1 cellular context compared by ENCODE assay signal in the genomic region with DNA sequence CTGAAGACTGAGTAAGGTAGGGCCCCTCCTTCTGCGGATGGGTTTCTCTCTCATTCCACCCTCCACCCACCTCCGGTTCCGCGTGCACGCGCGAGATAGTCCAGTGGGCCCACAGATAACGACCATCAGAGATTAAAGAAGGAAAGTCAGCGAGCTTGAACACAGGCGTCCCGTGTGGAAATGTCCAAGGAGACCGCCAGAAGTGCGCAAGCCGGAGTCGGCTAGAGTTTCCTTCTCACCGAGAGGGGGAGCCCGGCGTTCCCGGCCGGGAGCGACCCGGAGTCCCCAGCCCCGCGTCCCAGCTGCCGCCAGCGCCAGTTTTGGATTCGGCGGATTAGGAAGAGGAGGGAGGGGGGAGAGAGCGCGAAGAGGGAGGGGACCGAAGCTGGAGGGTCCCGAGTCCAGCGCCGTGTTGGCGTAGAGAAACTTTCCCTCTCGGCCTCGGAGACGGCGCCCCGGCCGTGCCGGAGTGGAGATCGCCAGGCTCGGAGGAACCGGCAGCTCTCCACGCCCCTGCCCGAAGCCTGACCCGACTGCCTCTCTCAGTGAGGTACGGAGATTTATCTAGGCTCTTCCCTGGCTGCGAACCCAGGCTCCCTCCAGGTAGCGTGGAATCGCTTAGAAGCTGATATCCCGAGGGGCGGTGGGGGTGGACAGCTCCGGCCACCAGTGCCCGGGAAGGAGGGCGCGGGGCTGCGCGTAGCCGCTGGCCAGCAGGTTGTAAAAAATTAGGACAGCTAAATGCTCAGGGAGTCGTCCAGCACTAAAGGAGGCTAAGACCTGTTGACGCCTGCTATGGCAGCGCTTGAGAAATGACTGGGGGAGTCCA.
TF ChIP-seq lines count a peak whose summit lies in the region.

TSS of gene GULP1 (plus strand) at position 258 of the 829 bp plus-strand sequence. CDS start 185,829 bp downstream, outside the sequence.

TF ChIP-seq in HEK293, 187 proteins besides CTCF, POLR2A, EP300 and RAD21 (continued from another document and continues in another):
- TF ChIP-seq, protein P1, sequence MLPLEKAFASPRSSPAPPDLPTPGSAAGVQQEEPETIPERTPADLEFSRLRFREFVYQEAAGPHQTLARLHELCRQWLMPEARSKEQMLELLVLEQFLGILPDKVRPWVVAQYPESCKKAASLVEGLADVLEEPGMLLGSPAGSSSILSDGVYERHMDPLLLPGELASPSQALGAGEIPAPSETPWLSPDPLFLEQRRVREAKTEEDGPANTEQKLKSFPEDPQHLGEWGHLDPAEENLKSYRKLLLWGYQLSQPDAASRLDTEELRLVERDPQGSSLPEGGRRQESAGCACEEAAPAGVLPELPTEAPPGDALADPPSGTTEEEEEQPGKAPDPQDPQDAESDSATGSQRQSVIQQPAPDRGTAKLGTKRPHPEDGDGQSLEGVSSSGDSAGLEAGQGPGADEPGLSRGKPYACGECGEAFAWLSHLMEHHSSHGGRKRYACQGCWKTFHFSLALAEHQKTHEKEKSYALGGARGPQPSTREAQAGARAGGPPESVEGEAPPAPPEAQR (tag by site-specific recombination; IDR thresholded peaks at IDR 0.05), result no peak
- no peak for TF ChIP-seq ZSCAN4 (tag by site-specific recombination; IDR thresholded peaks at IDR 0.05)
- no peak for TF ChIP-seq SP2 (tag by site-specific recombination; IDR thresholded peaks at IDR 0.05)
- no peak for TF ChIP-seq SETDB1 (IDR thresholded peaks at IDR 0.05; ENCODE audit: insufficient read length, low read length)
- no peak for TF ChIP-seq TCF7L2 (IDR thresholded peaks at IDR 0.05; ENCODE audit: borderline replicate concordance, low read depth, low read length)
- 0 out of 2 replicates have a peak, but pooled peaks have one; percentile 48 for TF ChIP-seq ZNF660 (tag by site-specific recombination; IDR thresholded peaks at IDR 0.05)
- peak; percentile 38; the same call in 1 of the 2 replicates for TF ChIP-seq KLF9 (tag by site-specific recombination; IDR thresholded peaks at IDR 0.05; ENCODE audit: low read depth)
- TF ChIP-seq ZEB2 (tag by site-specific recombination; IDR thresholded peaks at IDR 0.05), result no peak; the same call in 1 of the 2 replicates
- no peak for TF ChIP-seq ZNF175 (tag by site-specific recombination; IDR thresholded peaks at IDR 0.05)
- TF ChIP-seq, protein P2, sequence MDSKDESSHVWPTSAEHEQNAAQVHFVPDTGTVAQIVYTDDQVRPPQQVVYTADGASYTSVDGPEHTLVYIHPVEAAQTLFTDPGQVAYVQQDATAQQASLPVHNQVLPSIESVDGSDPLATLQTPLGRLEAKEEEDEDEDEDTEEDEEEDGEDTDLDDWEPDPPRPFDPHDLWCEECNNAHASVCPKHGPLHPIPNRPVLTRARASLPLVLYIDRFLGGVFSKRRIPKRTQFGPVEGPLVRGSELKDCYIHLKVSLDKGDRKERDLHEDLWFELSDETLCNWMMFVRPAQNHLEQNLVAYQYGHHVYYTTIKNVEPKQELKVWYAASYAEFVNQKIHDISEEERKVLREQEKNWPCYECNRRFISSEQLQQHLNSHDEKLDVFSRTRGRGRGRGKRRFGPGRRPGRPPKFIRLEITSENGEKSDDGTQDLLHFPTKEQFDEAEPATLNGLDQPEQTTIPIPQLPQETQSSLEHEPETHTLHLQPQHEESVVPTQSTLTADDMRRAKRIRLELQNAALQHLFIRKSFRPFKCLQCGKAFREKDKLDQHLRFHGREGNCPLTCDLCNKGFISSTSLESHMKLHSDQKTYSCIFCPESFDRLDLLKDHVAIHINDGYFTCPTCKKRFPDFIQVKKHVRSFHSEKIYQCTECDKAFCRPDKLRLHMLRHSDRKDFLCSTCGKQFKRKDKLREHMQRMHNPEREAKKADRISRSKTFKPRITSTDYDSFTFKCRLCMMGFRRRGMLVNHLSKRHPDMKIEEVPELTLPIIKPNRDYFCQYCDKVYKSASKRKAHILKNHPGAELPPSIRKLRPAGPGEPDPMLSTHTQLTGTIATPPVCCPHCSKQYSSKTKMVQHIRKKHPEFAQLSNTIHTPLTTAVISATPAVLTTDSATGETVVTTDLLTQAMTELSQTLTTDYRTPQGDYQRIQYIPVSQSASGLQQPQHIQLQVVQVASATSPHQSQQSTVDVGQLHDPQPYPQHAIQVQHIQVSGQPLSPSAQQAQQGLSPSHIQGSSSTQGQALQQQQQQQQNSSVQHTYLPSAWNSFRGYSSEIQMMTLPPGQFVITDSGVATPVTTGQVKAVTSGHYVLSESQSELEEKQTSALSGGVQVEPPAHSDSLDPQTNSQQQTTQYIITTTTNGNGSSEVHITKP (tag by site-specific recombination; IDR thresholded peaks at IDR 0.05), result peak; percentile 25; the same call in 1 of the 2 replicates
- no peak for TF ChIP-seq ZBTB7A (tag by site-specific recombination; IDR thresholded peaks at IDR 0.05; ENCODE audit: low read depth)
- peak; percentile 93 for TF ChIP-seq SCRT2 (tag by site-specific recombination; IDR thresholded peaks at IDR 0.05)
- TF ChIP-seq ZNF513 (tag by site-specific recombination; IDR thresholded peaks at IDR 0.05), result no peak
- TF ChIP-seq ZBTB20 (tag by site-specific recombination; IDR thresholded peaks at IDR 0.05), result peak; percentile 36; the same call in 1 of the 2 replicates
- TF ChIP-seq ZNF677 (tag by site-specific recombination; IDR thresholded peaks at IDR 0.05), result no peak
- TF ChIP-seq ZNF792 (tag by site-specific recombination; IDR thresholded peaks at IDR 0.05), result no peak
- no peak for TF ChIP-seq ZNF239 (tag by site-specific recombination; IDR thresholded peaks at IDR 0.05)
- TF ChIP-seq ZFP41 (tag by site-specific recombination; IDR thresholded peaks at IDR 0.05; ENCODE audit: borderline replicate concordance), result no peak
- 0 out of 2 replicates have a peak, but pooled peaks have one; percentile 35 for TF ChIP-seq ZFP37 (tag by site-specific recombination; IDR thresholded peaks at IDR 0.05)
- no peak for TF ChIP-seq ZNF621 (tag by site-specific recombination; IDR thresholded peaks at IDR 0.05)
- no peak for TF ChIP-seq ZBTB21 (tag by site-specific recombination; IDR thresholded peaks at IDR 0.05)
- no peak for TF ChIP-seq ZNF488 (tag by site-specific recombination; IDR thresholded peaks at IDR 0.05)
- no peak for TF ChIP-seq ZNF433 (tag by site-specific recombination; IDR thresholded peaks at IDR 0.05; ENCODE audit: low read depth)
- no peak for TF ChIP-seq ZNF223 (tag by site-specific recombination; IDR thresholded peaks at IDR 0.05)
- TF ChIP-seq ZNF626 (tag by site-specific recombination; IDR thresholded peaks at IDR 0.05), result no peak
- TF ChIP-seq ZSCAN23 (tag by site-specific recombination; IDR thresholded peaks at IDR 0.05), result no peak
- TF ChIP-seq ZNF707 (tag by site-specific recombination; IDR thresholded peaks at IDR 0.05), result no peak
- TF ChIP-seq, protein P3, sequence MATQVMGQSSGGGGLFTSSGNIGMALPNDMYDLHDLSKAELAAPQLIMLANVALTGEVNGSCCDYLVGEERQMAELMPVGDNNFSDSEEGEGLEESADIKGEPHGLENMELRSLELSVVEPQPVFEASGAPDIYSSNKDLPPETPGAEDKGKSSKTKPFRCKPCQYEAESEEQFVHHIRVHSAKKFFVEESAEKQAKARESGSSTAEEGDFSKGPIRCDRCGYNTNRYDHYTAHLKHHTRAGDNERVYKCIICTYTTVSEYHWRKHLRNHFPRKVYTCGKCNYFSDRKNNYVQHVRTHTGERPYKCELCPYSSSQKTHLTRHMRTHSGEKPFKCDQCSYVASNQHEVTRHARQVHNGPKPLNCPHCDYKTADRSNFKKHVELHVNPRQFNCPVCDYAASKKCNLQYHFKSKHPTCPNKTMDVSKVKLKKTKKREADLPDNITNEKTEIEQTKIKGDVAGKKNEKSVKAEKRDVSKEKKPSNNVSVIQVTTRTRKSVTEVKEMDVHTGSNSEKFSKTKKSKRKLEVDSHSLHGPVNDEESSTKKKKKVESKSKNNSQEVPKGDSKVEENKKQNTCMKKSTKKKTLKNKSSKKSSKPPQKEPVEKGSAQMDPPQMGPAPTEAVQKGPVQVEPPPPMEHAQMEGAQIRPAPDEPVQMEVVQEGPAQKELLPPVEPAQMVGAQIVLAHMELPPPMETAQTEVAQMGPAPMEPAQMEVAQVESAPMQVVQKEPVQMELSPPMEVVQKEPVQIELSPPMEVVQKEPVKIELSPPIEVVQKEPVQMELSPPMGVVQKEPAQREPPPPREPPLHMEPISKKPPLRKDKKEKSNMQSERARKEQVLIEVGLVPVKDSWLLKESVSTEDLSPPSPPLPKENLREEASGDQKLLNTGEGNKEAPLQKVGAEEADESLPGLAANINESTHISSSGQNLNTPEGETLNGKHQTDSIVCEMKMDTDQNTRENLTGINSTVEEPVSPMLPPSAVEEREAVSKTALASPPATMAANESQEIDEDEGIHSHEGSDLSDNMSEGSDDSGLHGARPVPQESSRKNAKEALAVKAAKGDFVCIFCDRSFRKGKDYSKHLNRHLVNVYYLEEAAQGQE (tag by site-specific recombination; IDR thresholded peaks at IDR 0.05), result peak; percentile 87
- no peak for TF ChIP-seq ZNF837 (tag by site-specific recombination; IDR thresholded peaks at IDR 0.05)
- no peak for TF ChIP-seq ZNF274 (IDR thresholded peaks at IDR 0.05; ENCODE audit: low read length)
- no peak for TF ChIP-seq ZNF274 (tag by site-specific recombination; IDR thresholded peaks at IDR 0.05; ENCODE audit: borderline replicate concordance)
- TF ChIP-seq ZNF530 (tag by site-specific recombination; IDR thresholded peaks at IDR 0.05; ENCODE audit: low read depth), result no peak
- peak; percentile 96 for TF ChIP-seq ZNF692 (tag by site-specific recombination; IDR thresholded peaks at IDR 0.05)
- TF ChIP-seq ZNF518A (tag by site-specific recombination; conservative IDR thresholded peaks at IDR 0.05; ENCODE audit: low read depth), result 0 out of 2 replicates have a peak, but pooled peaks have one; percentile 17
- no peak for TF ChIP-seq ZNF843 (tag by site-specific recombination; IDR thresholded peaks at IDR 0.05)
- TF ChIP-seq ZFP69B (tag by site-specific recombination; IDR thresholded peaks at IDR 0.05), result peak; percentile 80
- no peak for TF ChIP-seq SP3 (tag by site-specific recombination; IDR thresholded peaks at IDR 0.05)
- TF ChIP-seq ZNF423 (tag by site-specific recombination; IDR thresholded peaks at IDR 0.05), result no peak
- TF ChIP-seq GLIS1 (tag by site-specific recombination; IDR thresholded peaks at IDR 0.05), result no peak
